7 cellular contexts compared by ENCODE assay signal in the genomic region with DNA sequence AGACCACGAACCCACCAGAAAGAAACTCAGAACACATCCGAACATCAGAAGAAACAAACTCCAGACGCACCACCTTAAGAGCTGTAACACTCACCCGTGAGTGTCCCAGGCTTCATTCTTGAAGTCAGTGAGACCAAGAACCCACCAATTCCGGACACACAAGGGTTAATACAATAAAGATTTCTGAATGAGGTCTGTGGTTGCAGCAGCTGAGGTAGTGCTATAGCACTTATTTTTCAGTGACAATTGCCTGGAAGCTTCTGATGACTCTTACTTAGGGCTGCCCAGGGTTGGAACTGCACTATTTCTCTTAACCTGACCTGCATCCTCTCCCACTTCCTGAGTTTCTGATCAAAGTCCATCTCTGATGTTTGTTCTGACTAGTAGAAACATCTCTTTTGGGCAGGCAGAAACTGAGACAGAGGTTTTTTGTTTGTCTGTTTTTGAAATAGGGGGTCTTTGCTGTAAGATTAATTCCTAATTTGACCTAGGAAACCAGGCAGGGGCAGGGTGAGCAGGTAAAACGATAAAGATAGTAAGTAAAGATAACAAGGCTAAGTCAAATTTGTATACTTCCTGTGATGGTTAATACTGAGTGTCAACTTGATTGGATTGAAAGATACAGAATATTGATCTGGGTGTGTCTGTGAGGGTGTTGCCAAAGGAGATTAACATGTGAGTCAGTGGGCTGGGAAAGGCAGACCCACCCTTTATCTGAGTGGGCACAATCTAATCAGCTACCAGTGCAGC.
DNase-seq lines count a peak whose midpoint lies in the region; ATAC-seq and TF ChIP-seq lines count a peak whose summit lies in the region.

No MANE protein-coding gene starts in this region.

- no peak for TF ChIP-seq POLR2A in Peyer's patch (IDR thresholded peaks at IDR 0.05)

- peaks cover 41% of the 10 kb centered on the region for H3K4me1 Mint-ChIP-seq in activated naive CD8-positive, alpha-beta T cell (ENCODE audit: low read depth)
- H3K4me1 Mint-ChIP-seq in progenitor cell of endocrine pancreas (ENCODE audit: low read depth) (peaks cover 35% of the 10 kb centered on the region), endothelial cell (ENCODE audit: unreplicated experiment) (peaks cover 7% of the 10 kb centered on the region)

- H3K27me3 Mint-ChIP-seq in activated naive CD8-positive, alpha-beta T cell, result no peaks in the 10 kb centered on the region
- H3K27me3 Mint-ChIP-seq in progenitor cell of endocrine pancreas (peaks cover 3% of the 10 kb centered on the region), endothelial cell (ENCODE audit: unreplicated experiment) (peaks cover 4% of the 10 kb centered on the region)

- H3K4me3 Mint-ChIP-seq in activated naive CD8-positive, alpha-beta T cell, result peak overlapping the region; percentile 76
- H3K4me3 Mint-ChIP-seq in progenitor cell of endocrine pancreas (ENCODE audit: low read depth), result peak overlapping the region; percentile 45
- H3K4me3 Mint-ChIP-seq in endothelial cell (ENCODE audit: unreplicated experiment), result no peak overlapping the region

- H3K36me3 ChIP-seq in Peyer's patch, result no peaks in the 10 kb centered on the region

- no peaks in the 10 kb centered on the region for H3K27me3 ChIP-seq in Peyer's patch

- H3K4me3 ChIP-seq in Peyer's patch, result no peak overlapping the region

- no peaks in the 10 kb centered on the region for H3K4me1 ChIP-seq in Peyer's patch

- ATAC-seq in GM19324 (IDR thresholded peaks at IDR 0.05; ENCODE audit: low FRiP score, unreplicated experiment) (peak; percentile 92), HG02623 (IDR thresholded peaks at IDR 0.05; ENCODE audit: unreplicated experiment) (no peak)

- peak overlapping the region; percentile 87 for H3K27ac Mint-ChIP-seq in activated naive CD8-positive, alpha-beta T cell
- H3K27ac Mint-ChIP-seq in progenitor cell of endocrine pancreas (peak overlapping the region; percentile 68), endothelial cell (ENCODE audit: unreplicated experiment) (no peak overlapping the region)

- H3K9me3 ChIP-seq in Peyer's patch, result no peaks in the 10 kb centered on the region

- H3K27ac ChIP-seq in Peyer's patch, result no peak overlapping the region

- TF ChIP-seq CTCF in progenitor cell of endocrine pancreas (IDR thresholded peaks at IDR 0.05; ENCODE audit: unreplicated experiment) (no peak), endothelial cell (IDR thresholded peaks at IDR 0.05; ENCODE audit: unreplicated experiment) (no peak), Peyer's patch (IDR thresholded peaks at IDR 0.05) (no peak)

- no peaks in the 10 kb centered on the region for H3K36me3 Mint-ChIP-seq in activated naive CD8-positive, alpha-beta T cell
- H3K36me3 Mint-ChIP-seq in progenitor cell of endocrine pancreas (ENCODE audit: insufficient read depth), result no peaks in the 10 kb centered on the region
- no peaks in the 10 kb centered on the region for H3K36me3 Mint-ChIP-seq in endothelial cell (ENCODE audit: low read depth, unreplicated experiment)

- DNase-seq in HT-29 (ENCODE audit: low spot score) (peak; percentile 87), progenitor cell of endocrine pancreas (ENCODE audit: low spot score, unreplicated experiment) (no peak), endothelial cell (ENCODE audit: low spot score) (no peak), Peyer's patch (no peak)

- no peaks in the 10 kb centered on the region for H3K9me3 Mint-ChIP-seq in activated naive CD8-positive, alpha-beta T cell (ENCODE audit: low read depth)
- H3K9me3 Mint-ChIP-seq in progenitor cell of endocrine pancreas (ENCODE audit: low read depth) (no peaks in the 10 kb centered on the region), endothelial cell (ENCODE audit: unreplicated experiment) (no peaks in the 10 kb centered on the region)
